In genomic region chr12:111033281-111034147, GRCh38 we compare ENCODE assay signal across 10 cellular contexts. TPM values are rescaled to one million over a fixed set of nuclear protein-coding genes. Genes with fewer than 3 reads are reported as not detected.
A peak's percentile ranks its signal among the peaks of the same experiment; 100 is the strongest.
DNase-seq lines count a peak whose midpoint lies in the region; ATAC-seq and TF ChIP-seq lines count a peak whose summit lies in the region.
"Had no signal": no experiment of that assay in that cellular context is flagged by ENCODE, and none has a peak within 500 bp of the region (broad histone marks: within the 10 kb centered on the region; RNA-seq: fewer than 3 reads in every experiment).

No MANE protein-coding gene starts in this region.

- intact Hi-C loops in A673 (cut with micrococcal nuclease; ENCODE audit: unreplicated experiment) = loop anchor here (5.0 to 10.0 kb wide), 2 partner anchors 141 to 239 kb away; no protein-coding TSS in a partner anchor

- DNase-seq in A673 (ENCODE audit: low spot score) (peak; percentile 76), GM20000 (ENCODE audit: low spot score) (no peak), T-helper 17 cell (no peak), islet precursor cell (peak; percentile 67), RKO (ENCODE audit: low spot score) (no peak)
- DNase-seq: activated gamma-delta T cell; NK-92 treated with Interleukin-12 subunit alpha and Interleukin-12 subunit beta, amount 100 ng/mL, for 24 hours had no signal

- peaks cover 19% of the 10 kb centered on the region for H3K4me1 Mint-ChIP-seq in T-helper 17 cell

- H3K27ac Mint-ChIP-seq in T-helper 17 cell = no peak overlapping the region

- H3K4me3 ChIP-seq in A673 (ENCODE audit: low read depth, low read length, poor library complexity, severe bottlenecking) = peak overlapping the region; percentile 76

- H3K4me1 ChIP-seq in A673 (ENCODE audit: insufficient read depth, low read length, poor library complexity, severe bottlenecking) = peaks cover 21% of the 10 kb centered on the region

- peaks cover 43% of the 10 kb centered on the region for H3K27me3 ChIP-seq in A673 (replicated peaks; ENCODE audit: insufficient read depth, low read depth, low read length, poor library complexity)

- no peaks in the 10 kb centered on the region for H3K36me3 ChIP-seq in A673 (ENCODE audit: insufficient read depth, low read length, poor library complexity, severe bottlenecking)

- POLR2A ChIA-PET in A673 (lab: Charles Lee; ENCODE audit: low non-redundant PET) = interaction anchor here (0.7 kb wide), 1 partner anchor 329 kb away, joined by 3 read pairs; no protein-coding TSS in a partner anchor

- no TSS peak for BruUV-seq in A673 (replicated peaks; lab: Mats Ljungman, UMichigan)

- ATAC-seq in T-helper 17 cell = no peak
- no peak for ATAC-seq in HG03571 (IDR thresholded peaks at IDR 0.05; ENCODE audit: unreplicated experiment)
- ATAC-seq in HG02852 (IDR thresholded peaks at IDR 0.05; ENCODE audit: unreplicated experiment) = no peak
- ATAC-seq in GM19395 (IDR thresholded peaks at IDR 0.05; ENCODE audit: unreplicated experiment) = no peak

- peaks cover 72% of the 10 kb centered on the region for H3K27me3 Mint-ChIP-seq in T-helper 17 cell

- CTCF ChIA-PET in A673 (lab: Charles Lee) = interaction anchor here (0.6 to 0.7 kb wide), 2 partner anchors 87 to 112 kb away, joined by 3 to 5 read pairs; no protein-coding TSS in a partner anchor

- TF ChIP-seq CTCF in A673 (conservative IDR thresholded peaks at IDR 0.05; ENCODE audit: low read depth, low read length) = peak; percentile 77
- TF ChIP-seq CTCF in GM20000 (IDR thresholded peaks at IDR 0.05; ENCODE audit: extremely low read depth, missing control alignments) = peak; percentile 9

- no peak overlapping the region for H3K27ac ChIP-seq in A673 (ENCODE audit: low read depth, low read length, poor library complexity, severe bottlenecking)

- peak overlapping the region; percentile 50 for H3K4me3 Mint-ChIP-seq in T-helper 17 cell

- no peaks in the 10 kb centered on the region for H3K9me3 ChIP-seq in A673 (ENCODE audit: low read depth, low read length, poor library complexity, severe bottlenecking)
- no peaks in the 10 kb centered on the region for H3K9me3 ChIP-seq in T-helper 17 cell (ENCODE audit: control insufficient read depth, low read length, poor library complexity, severe bottlenecking)

- H3K36me3 Mint-ChIP-seq in T-helper 17 cell (ENCODE audit: low read depth) = peaks cover 3% of the 10 kb centered on the region

RNA-seq across cellular contexts. Expression of gene CUX2, which starts 0.5 kb away (rescaled TPM):
- total RNA-seq in A673 (2021) (3.4 and 3.8 TPM in 2 replicates), T-helper 17 cell (not detected)

Comparison
In these comparisons a context has a peak if more than half of its experiments do, and no peak if none do; other contexts are left out.
1. DNase-seq: peak in A673 (single experiment) and islet precursor cell (single experiment); none in GM20000 (single experiment), T-helper 17 cell (0 of 3) and RKO (single experiment).